8 cellular contexts compared by ENCODE assay signal in genomic region chr7:143795653-143796052, GRCh38. TPM values are rescaled to one million over a fixed set of nuclear protein-coding genes. Genes with fewer than 3 reads are reported as not detected.
DNase-seq lines count a peak whose midpoint lies in the region; ATAC-seq and TF ChIP-seq lines count a peak whose summit lies in the region.
"Not testable (repeated sequence)": the region's sequence is repeated elsewhere in the genome, so short reads cannot be mapped to it uniquely, and the experiment has no call there.
"Had no signal": no experiment of that assay in that cellular context is flagged by ENCODE, and none has a peak within 500 bp of the region (broad histone marks: within the 10 kb centered on the region; RNA-seq: fewer than 3 reads in every experiment).

No MANE protein-coding gene starts in this region.

- WGBS in body of pancreas, 2 donors: no CpG with 5 or more reads among the region's 2 CpGs
- WGBS in gastroesophageal sphincter (ENCODE audit: low coverage in 1 of 2), 2 donors: no CpG with 5 or more reads among the region's 2 CpGs

- not testable (repeated sequence) for H3K9me3 ChIP-seq in PC-3 (ENCODE audit: low read length); body of pancreas; gastroesophageal sphincter; lower lobe of right lung; upper lobe of right lung

- not testable (repeated sequence) for H3K4me2 ChIP-seq in PC-3 (ENCODE audit: low read length)

- BruUV-seq in PC-3 (replicated peaks; lab: Mats Ljungman, UMichigan): not testable (repeated sequence)

- intact Hi-C loops in PC-3 (cut with micrococcal nuclease); body of pancreas (cut with DNase I); lower lobe of right lung (cut with DNase I); upper lobe of right lung (cut with DNase I): not testable (repeated sequence)

- POLR2A ChIA-PET in PC-3 (lab: Charles Lee; ENCODE audit: unreplicated experiment): not testable (repeated sequence)

- H2AFZ ChIP-seq in PC-3 (ENCODE audit: low read length): not testable (repeated sequence)

- H3K4me1 ChIP-seq in PC-3 (ENCODE audit: insufficient read depth, low read length); body of pancreas; gastroesophageal sphincter; lower lobe of right lung; upper lobe of right lung: not testable (repeated sequence)

- H3K36me3 ChIP-seq in PC-3 (ENCODE audit: low read depth, low read length); body of pancreas (replicated peaks in 1 of 2; ENCODE audit: insufficient read depth in 1 of 2, low read depth in 2 of 2); gastroesophageal sphincter; lower lobe of right lung; upper lobe of right lung: not testable (repeated sequence)

- H3K4me3 ChIP-seq in PC-3 (ENCODE audit: low read length); body of pancreas; gastroesophageal sphincter; lower lobe of right lung; upper lobe of right lung: not testable (repeated sequence)

- H4K20me1 ChIP-seq in PC-3 (ENCODE audit: low read length): not testable (repeated sequence)

- not testable (repeated sequence) for H3F3A ChIP-seq in PC-3 (ENCODE audit: low read length, unreplicated experiment)

- not testable (repeated sequence) for TF ChIP-seq CTCF in PC-3 (conservative IDR thresholded peaks at IDR 0.05; ENCODE audit: low read depth, low read length); body of pancreas (IDR thresholded peaks at IDR 0.05); gastroesophageal sphincter (IDR thresholded peaks at IDR 0.05); lower lobe of right lung (IDR thresholded peaks at IDR 0.05); upper lobe of right lung (IDR thresholded peaks at IDR 0.05)

- not testable (repeated sequence) for H3K9me2 ChIP-seq in PC-3 (replicated peaks; ENCODE audit: low read length)

- ATAC-seq in PC-3 (peak; percentile 39; the same call in 1 of the 2 replicates), body of pancreas (peak; percentile 33), gastroesophageal sphincter (peak; percentile 77), left lobe of liver (peak; percentile 35), lower lobe of right lung (peak; percentile 36 to 56), upper lobe of right lung (peak; percentile 42)

- not testable (repeated sequence) for H3K79me2 ChIP-seq in PC-3 (ENCODE audit: low read length)

- TF ChIP-seq EP300 in gastroesophageal sphincter (IDR thresholded peaks at IDR 0.05): not testable (repeated sequence)

- CTCF ChIA-PET in PC-3 (lab: Charles Lee): not testable (repeated sequence)

- DNase-seq in PC-3; body of pancreas; left lobe of liver (ENCODE audit: low spot score); lower lobe of right lung; upper lobe of right lung: not testable (repeated sequence)

- TF ChIP-seq POLR2A in body of pancreas (IDR thresholded peaks at IDR 0.05); gastroesophageal sphincter (IDR thresholded peaks at IDR 0.05): not testable (repeated sequence)

- not testable (repeated sequence) for H3K27me3 ChIP-seq in PC-3 (ENCODE audit: low read length); body of pancreas; gastroesophageal sphincter; lower lobe of right lung (ENCODE audit: low read depth); upper lobe of right lung

- not testable (repeated sequence) for H3K27ac ChIP-seq in PC-3 (ENCODE audit: low read length); body of pancreas; gastroesophageal sphincter; lower lobe of right lung; upper lobe of right lung

- not testable (repeated sequence) for H3K9ac ChIP-seq in PC-3 (ENCODE audit: low read length)

RNA-seq across cellular contexts. Expression of gene CTAGE6, which starts 38.2 kb away (rescaled TPM):
- total RNA-seq in PC-3 (2014; rRNA removed) (not detected in 2 replicates), body of pancreas (under 1 TPM in 1 of 2 donors, not detected in 1; 0.26 TPM), gastroesophageal sphincter (1 to 10 TPM in 1 of 4 donors, under 1 TPM in 1, not detected in 2; 0.94 to 1.1 TPM), left lobe of liver (not detected), lower lobe of right lung (0.44 TPM), upper lobe of right lung (0.52 TPM)
- total RNA-seq: A172, Caco-2 had no signal
